Comparison of ENCODE assay signal across 8 cellular contexts in genomic region chr9:129737479-129738269, GRCh38. TPM values are rescaled to one million over a fixed set of nuclear protein-coding genes. Genes with fewer than 3 reads are reported as not detected.
DNase-seq lines count a peak whose midpoint lies in the region; ATAC-seq, FAIRE-seq and TF ChIP-seq lines count a peak whose summit lies in the region.

No MANE protein-coding gene starts in this region.

- H3K27ac ChIP-seq in A549 (peak overlapping the region; percentile 86 to 95), HUES48 (ENCODE audit: low read depth, low read length) (no peak overlapping the region), OCI-LY7 (ENCODE audit: low read depth, low read length, poor library complexity, severe bottlenecking) (no peak overlapping the region), muscle layer of duodenum (ENCODE audit: low read length) (no peak overlapping the region)

- WGBS in A549 (ENCODE audit: missing lambda C conversion rate): 26% methylated on average over 35 of the region's 46 CpGs

- no peak for TF ChIP-seq EP300 in A549 (IDR thresholded peaks at IDR 0.05)

- TF ChIP-seq POLR2A in A549 (IDR thresholded peaks at IDR 0.05; ENCODE audit: low read length): no peak

- no peaks in the 10 kb centered on the region for H3K9me3 ChIP-seq in A549
- no peaks in the 10 kb centered on the region for H3K9me3 ChIP-seq in HUES48 (ENCODE audit: control insufficient read depth, insufficient read depth, low read length)
- no peaks in the 10 kb centered on the region for H3K9me3 ChIP-seq in OCI-LY7 (ENCODE audit: low read length)
- H3K9me3 ChIP-seq in muscle layer of duodenum (ENCODE audit: control insufficient read depth in 1 of 2, low read length in 2 of 2): no peaks in the 10 kb centered on the region

- DNase-seq in A549 (ENCODE audit: low read depth in 1 of 2, low spot score in 1 of 2) (peak; percentile 79 to 81), GM18507 (ENCODE audit: extremely low spot score, insufficient read length, low read depth) (peak; percentile 75), OCI-LY7 (ENCODE audit: low spot score) (peak; percentile 88), activated T-cell treated with anti-CD3 and anti-CD28 coated beads for 48 hours (ENCODE audit: low read depth) (peak; percentile 79)
- peak; percentile 82 for DNase-seq in stimulated activated CD8-positive, alpha-beta memory T cell treated with anti-CD3 and anti-CD28 coated beads, Interleukin-7, amount 100 ng/mL, for 24 hours (ENCODE audit: low read depth)

- H3K36me3 ChIP-seq in HUES48 (ENCODE audit: control insufficient read depth, insufficient read depth, low read length) (no peaks in the 10 kb centered on the region), OCI-LY7 (ENCODE audit: insufficient read depth, low read length) (no peaks in the 10 kb centered on the region), muscle layer of duodenum (ENCODE audit: control insufficient read depth in 1 of 2, insufficient read depth in 2 of 2, low read length in 2 of 2) (no peaks in the 10 kb centered on the region)

- H3K9me2 ChIP-seq in OCI-LY7 (ENCODE audit: insufficient read depth, low read length): no peaks in the 10 kb centered on the region

- peak; percentile 93 to 98 for TF ChIP-seq RAD21 in A549 (conservative IDR thresholded peaks at IDR 0.05 in 1 of 2, IDR thresholded peaks at IDR 0.05 in 1 of 2)

- peak overlapping the region; percentile 92 for H2AFZ ChIP-seq in OCI-LY7 (ENCODE audit: low read length)

- H3K79me2 ChIP-seq in OCI-LY7 (ENCODE audit: insufficient read depth, low read depth, low read length): no peaks in the 10 kb centered on the region

- ATAC-seq in A549: peak; percentile 84 to 90
- peak; percentile 85 for ATAC-seq in esophagus mucosa

- POLR2A ChIA-PET in A549 (lab: Yijun Ruan, JAX): interaction anchor here (0.6 to 1.6 kb wide), 8 partner anchors 11 to 46 kb away, joined by 3 to 22 read pairs (median 4); partner anchors contain the start of gene PTGES
- POLR2A ChIA-PET in OCI-LY7 (lab: Charles Lee): interaction anchor here (0.6 to 0.7 kb wide), 2 partner anchors 13 to 505 kb away, joined by 3 to 4 read pairs; no protein-coding TSS in a partner anchor

- TF ChIP-seq CTCF in A549 (IDR thresholded peaks at IDR 0.05) (peak; percentile 95), OCI-LY7 (conservative IDR thresholded peaks at IDR 0.05; ENCODE audit: low read length) (peak; percentile 89)

- H3K4me1 ChIP-seq in A549 (peaks cover 10% of the 10 kb centered on the region), HUES48 (ENCODE audit: control insufficient read depth, insufficient read depth, low read length) (no peaks in the 10 kb centered on the region), OCI-LY7 (ENCODE audit: insufficient read depth, low read length, poor library complexity, severe bottlenecking) (peaks cover 10% of the 10 kb centered on the region), muscle layer of duodenum (ENCODE audit: control insufficient read depth in 1 of 2, insufficient read depth in 2 of 2, low read length in 2 of 2) (peaks cover 0 to 3% of the 10 kb centered on the region in 2 donors)

- no TSS peak for BruUV-seq in OCI-LY7 (replicated peaks; lab: Mats Ljungman, UMichigan)

- FAIRE-seq in A549 (lab: Jason Lieb, UNC) (no peak), GM18507 (lab: Jason Lieb, UNC) (peak; percentile 52)

- CTCF ChIA-PET in A549 (lab: Yijun Ruan, JAX): interaction anchor here (0.7 to 30.2 kb wide), 41 partner anchors 9 to 662 kb away, joined by 3 to 1179 read pairs (median 6); partner anchors contain the start of genes ASB6, PTGES and TOR1B
- CTCF ChIA-PET in OCI-LY7 (lab: Charles Lee; ENCODE audit: unreplicated experiment): interaction anchor here (0.8 kb wide), 2 partner anchors 9 to 22 kb away, joined by 3 to 4 read pairs; no protein-coding TSS in a partner anchor

- intact Hi-C loops in OCI-LY7 (cut with micrococcal nuclease; ENCODE audit: unreplicated experiment): loop anchor here (1.0 to 5.0 kb wide), 3 partner anchors 46 to 95 kb away; partner anchors contain the start of gene ASB6

- H3K4me2 ChIP-seq in A549 (peak overlapping the region; percentile 74), OCI-LY7 (ENCODE audit: low read length) (peak overlapping the region; percentile 78)

- H4K20me1 ChIP-seq in OCI-LY7 (ENCODE audit: insufficient read depth, low read length): no peaks in the 10 kb centered on the region

- peak overlapping the region; percentile 59 for H3K9ac ChIP-seq in HUES48 (ENCODE audit: low read depth, low read length)

- H3K27me3 ChIP-seq in HUES48 (ENCODE audit: control insufficient read depth, insufficient read depth, low read length) (no peaks in the 10 kb centered on the region), muscle layer of duodenum (ENCODE audit: low read depth, low read length) (no peaks in the 10 kb centered on the region)

- peak overlapping the region; percentile 41 for H3K4me3 ChIP-seq in A549
- H3K4me3 ChIP-seq in HUES48 (ENCODE audit: low read depth, low read length): peak overlapping the region; percentile 86
- H3K4me3 ChIP-seq in OCI-LY7 (ENCODE audit: low read depth, low read length, poor library complexity, severe bottlenecking): peak overlapping the region; percentile 58
- H3K4me3 ChIP-seq in muscle layer of duodenum (ENCODE audit: low read depth in 1 of 2, low read length in 2 of 2): peak overlapping the region; percentile 53 to 75

TF ChIP-seq in A549, 52 proteins besides CTCF, POLR2A, EP300 and RAD21:
- TF ChIP-seq, protein P1, sequence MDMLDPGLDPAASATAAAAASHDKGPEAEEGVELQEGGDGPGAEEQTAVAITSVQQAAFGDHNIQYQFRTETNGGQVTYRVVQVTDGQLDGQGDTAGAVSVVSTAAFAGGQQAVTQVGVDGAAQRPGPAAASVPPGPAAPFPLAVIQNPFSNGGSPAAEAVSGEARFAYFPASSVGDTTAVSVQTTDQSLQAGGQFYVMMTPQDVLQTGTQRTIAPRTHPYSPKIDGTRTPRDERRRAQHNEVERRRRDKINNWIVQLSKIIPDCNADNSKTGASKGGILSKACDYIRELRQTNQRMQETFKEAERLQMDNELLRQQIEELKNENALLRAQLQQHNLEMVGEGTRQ (IDR thresholded peaks at IDR 0.05): no peak
- peak; percentile 99 for TF ChIP-seq SMC3 (IDR thresholded peaks at IDR 0.05)
- no peak for TF ChIP-seq EHF (CRISPR knock-in tag; IDR thresholded peaks at IDR 0.05)
- no peak for TF ChIP-seq HOXB13 (CRISPR knock-in tag; IDR thresholded peaks at IDR 0.05; ENCODE audit: low read depth)
- TF ChIP-seq, protein P2, sequence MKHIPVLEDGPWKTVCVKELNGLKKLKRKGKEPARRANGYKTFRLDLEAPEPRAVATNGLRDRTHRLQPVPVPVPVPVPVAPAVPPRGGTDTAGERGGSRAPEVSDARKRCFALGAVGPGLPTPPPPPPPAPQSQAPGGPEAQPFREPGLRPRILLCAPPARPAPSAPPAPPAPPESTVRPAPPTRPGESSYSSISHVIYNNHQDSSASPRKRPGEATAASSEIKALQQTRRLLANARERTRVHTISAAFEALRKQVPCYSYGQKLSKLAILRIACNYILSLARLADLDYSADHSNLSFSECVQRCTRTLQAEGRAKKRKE (CRISPR knock-in tag; IDR thresholded peaks at IDR 0.05; ENCODE audit: low read depth): no peak
- peak in 1 of 2 experiments; percentile 59; a peak in 1 of 5 replicates for TF ChIP-seq JUN (IDR thresholded peaks at IDR 0.05)
- TF ChIP-seq NFE2L2 (conservative IDR thresholded peaks at IDR 0.05; ENCODE audit: low read length): no peak
- TF ChIP-seq, protein P3, sequence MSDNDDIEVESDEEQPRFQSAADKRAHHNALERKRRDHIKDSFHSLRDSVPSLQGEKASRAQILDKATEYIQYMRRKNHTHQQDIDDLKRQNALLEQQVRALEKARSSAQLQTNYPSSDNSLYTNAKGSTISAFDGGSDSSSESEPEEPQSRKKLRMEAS (IDR thresholded peaks at IDR 0.05): peak; percentile 29; the same call in 1 of the 2 replicates
- no peak for TF ChIP-seq MYC (IDR thresholded peaks at IDR 0.05; ENCODE audit: borderline replicate concordance, low read length)

RNA-seq across cellular contexts. Expression of gene PTGES, which starts 15.2 kb away (rescaled TPM):
- polyA plus RNA-seq in A549 (2011; rRNA removed): 19.1 and 22.1 TPM in 2 replicates
- polyA plus RNA-seq in A549 (2012; cell fraction: cytosol; rRNA removed): 30.0 and 40.9 TPM in 2 replicates
- polyA plus RNA-seq in A549 (2012; cell fraction: nucleus; rRNA removed): 14.0 and 16.6 TPM in 2 replicates
- 48.1 to 58.8 TPM (median 53.7 TPM) in 3 replicates for polyA plus RNA-seq in A549 (2017; fragmentation: RNase III; extraction: RNeasy Plus Mini Kit Qiagen cat#74134 plus additional on column Dnase treatment)
- 19.5 and 23.8 TPM in 2 replicates for polyA minus RNA-seq in A549 (2011; rRNA and poly(A)+ RNA removed)
- total RNA-seq in OCI-LY7 (2014; rRNA removed; shearing (Covaris generic)): not detected in 2 replicates
- not detected in 2 replicates for total RNA-seq in OCI-LY7 (2022)
- 9.1 TPM for total RNA-seq in esophagus mucosa

Comparison
In these comparisons a context has a peak if more than half of its experiments do, and no peak if none do; other contexts are left out.
1. H3K27ac ChIP-seq: peak in A549 (2 of 2); none in HUES48 (single experiment), OCI-LY7 (single experiment) and muscle layer of duodenum (single experiment).
2. Peak in every context shown above with its lines, with median percentiles within 50 percentile points of each other: DNase-seq and H3K4me3 ChIP-seq.